ENCODE assay signal across 23 cellular contexts in the genomic region with DNA sequence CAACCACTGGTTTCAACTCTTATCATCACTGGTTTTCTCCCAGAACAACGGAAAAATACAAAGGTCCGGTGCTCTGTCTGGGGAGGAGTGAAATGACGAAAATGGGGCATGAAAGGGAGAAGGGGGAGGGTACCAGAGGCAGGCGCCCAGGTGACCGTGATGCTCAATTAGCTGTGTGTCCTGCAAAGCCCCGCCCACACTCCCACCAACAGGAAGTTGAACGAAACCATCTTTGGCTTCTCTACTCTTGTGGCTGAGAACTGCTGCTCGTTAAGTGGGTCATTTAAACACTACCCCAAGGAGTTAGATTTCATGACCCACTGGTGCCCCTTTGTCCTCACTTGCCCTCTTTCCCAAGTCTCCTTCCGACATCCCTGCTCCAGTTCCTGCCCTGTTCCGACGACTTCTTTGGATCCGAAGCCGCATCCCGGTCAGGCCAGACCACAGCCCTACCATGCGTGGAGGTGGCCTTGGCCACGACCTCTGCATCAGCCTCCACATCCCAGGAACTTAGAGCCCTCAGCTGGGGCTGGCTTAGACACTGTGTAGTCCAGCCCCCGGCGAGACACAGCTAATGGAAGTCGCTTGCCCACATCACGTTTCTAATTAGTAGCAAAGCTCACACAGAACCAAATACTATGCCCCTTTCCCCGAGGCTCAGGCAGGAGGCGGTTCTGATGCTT. TPM values are rescaled to one million over a fixed set of nuclear protein-coding genes. Genes with fewer than 3 reads are reported as not detected.
A peak's percentile ranks its signal among the peaks of the same experiment; 100 is the strongest.
DNase-seq lines count a peak whose midpoint lies in the region; ATAC-seq and TF ChIP-seq lines count a peak whose summit lies in the region.
"Had no signal": no experiment of that assay in that cellular context is flagged by ENCODE, and none has a peak within 500 bp of the region (broad histone marks: within the 10 kb centered on the region; RNA-seq: fewer than 3 reads in every experiment).

No MANE protein-coding gene starts in this region.

- H3K9me3 ChIP-seq in osteoblast (ENCODE audit: low read depth, low read length) = no peaks in the 10 kb centered on the region
- H3K9me3 ChIP-seq: ascending aorta, Caco-2, gastrocnemius medialis, tibial nerve had no signal

- no peak overlapping the region for H3K27ac Mint-ChIP-seq in activated CD8-positive, alpha-beta T cell treated with anti-CD3 and anti-CD28 coated beads for 36 hours
- no peak overlapping the region for H3K27ac Mint-ChIP-seq in activated CD8-positive, alpha-beta T cell treated with anti-CD3 and anti-CD28 coated beads, Interleukin-2, amount 10 ng/mL, durations not matched to agents 7 days and 5 days
- peak overlapping the region; percentile 95 for H3K27ac Mint-ChIP-seq in dendritic cell treated with granulocyte-macrophage colony-stimulating factor and Interleukin-4, amounts not matched to agents 40 ng/mL and 50 ng/mL, for 4 days
- H3K27ac Mint-ChIP-seq: IgD-negative memory B cell had no signal

- peaks cover 4% of the 10 kb centered on the region for H3K27me3 ChIP-seq in osteoblast (ENCODE audit: insufficient read depth, low read length)
- H3K27me3 ChIP-seq: ascending aorta, gastrocnemius medialis, tibial nerve had no signal

- no peak overlapping the region for H3K4me2 ChIP-seq in osteoblast (ENCODE audit: insufficient read depth, low read length)

- no peaks in the 10 kb centered on the region for H4K20me1 ChIP-seq in osteoblast (ENCODE audit: insufficient read depth, low read length)

- POLR2A ChIA-PET in activated CD8-positive, alpha-beta T cell treated with anti-CD3 and anti-CD28 coated beads for 36 hours (lab: Charles Lee) = no interaction called here
- POLR2A ChIA-PET in activated CD8-positive, alpha-beta T cell treated with anti-CD3 and anti-CD28 coated beads, Interleukin-2, amount 10 ng/mL, durations not matched to agents 7 days and 5 days (lab: Charles Lee) = no interaction called here

- ATAC-seq in activated CD8-positive, alpha-beta T cell treated with anti-CD3 and anti-CD28 coated beads for 36 hours = no peak
- no peak for ATAC-seq in activated CD8-positive, alpha-beta T cell treated with anti-CD3 and anti-CD28 coated beads, Interleukin-2, amount 10 ng/mL, durations not matched to agents 7 days and 5 days
- ATAC-seq in HG03469 (IDR thresholded peaks at IDR 0.05; ENCODE audit: unreplicated experiment) (no peak), HG02840 (IDR thresholded peaks at IDR 0.05; ENCODE audit: low FRiP score, unreplicated experiment) (no peak)
- ATAC-seq: gastrocnemius medialis, HCT116, sciatic nerve had no signal

- no peaks in the 10 kb centered on the region for H3K36me3 ChIP-seq in osteoblast (ENCODE audit: insufficient read depth, low read length)
- H3K36me3 ChIP-seq: ascending aorta, gastrocnemius medialis, tibial nerve had no signal

- peaks cover 3% of the 10 kb centered on the region for H3K4me1 ChIP-seq in osteoblast (ENCODE audit: insufficient read depth, low read length)

- DNase-seq in activated CD8-positive, alpha-beta T cell treated with anti-CD3 and anti-CD28 coated beads for 36 hours = peak; percentile 39
- no peak for DNase-seq in activated CD8-positive, alpha-beta T cell treated with anti-CD3 and anti-CD28 coated beads, Interleukin-2, amount 10 ng/mL, durations not matched to agents 7 days and 5 days
- DNase-seq in MV-4-11 (lab: John Stamatoyannopoulos, UW) = peak; percentile 66
- peak; percentile 47 for DNase-seq in osteoblast (ENCODE audit: insufficient read length, low spot score, missing footprints)
- DNase-seq in AG08396 (ENCODE audit: low spot score) = no peak
- DNase-seq: activated effector memory CD4-positive, alpha-beta T cell treated with Interleukin-2 at 50 U/mL for 16 hours; Caco-2; gastrocnemius medialis; mesendoderm; NCI-H1105; NCI-H2227 treated with DMSO at 0.1 percent for 48 hours; stimulated activated CD4-positive, alpha-beta T cell treated with anti-CD3 and anti-CD28 coated beads, Interleukin-2, amount 100 ng/mL, for 48 hours; stimulated activated CD8-positive, alpha-beta memory T cell treated with anti-CD3 and anti-CD28 coated beads, Interleukin-4, amount 100 ng/mL, for 48 hours had no signal

- H3K79me2 ChIP-seq in osteoblast (ENCODE audit: insufficient read depth, low read length) = no peaks in the 10 kb centered on the region

- no peaks in the 10 kb centered on the region for H3K36me3 Mint-ChIP-seq in activated CD8-positive, alpha-beta T cell treated with anti-CD3 and anti-CD28 coated beads for 36 hours (ENCODE audit: low read depth)
- H3K36me3 Mint-ChIP-seq in activated CD8-positive, alpha-beta T cell treated with anti-CD3 and anti-CD28 coated beads, Interleukin-2, amount 10 ng/mL, durations not matched to agents 7 days and 5 days (ENCODE audit: low read depth) = no peaks in the 10 kb centered on the region
- H3K36me3 Mint-ChIP-seq in dendritic cell treated with granulocyte-macrophage colony-stimulating factor and Interleukin-4, amounts not matched to agents 40 ng/mL and 50 ng/mL, for 4 days (ENCODE audit: low read depth) = no peaks in the 10 kb centered on the region

- H3K27ac ChIP-seq in osteoblast (ENCODE audit: low read depth, low read length) = no peak overlapping the region
- H3K27ac ChIP-seq: ascending aorta, gastrocnemius medialis had no signal

- intact Hi-C loops in activated CD8-positive, alpha-beta T cell treated with anti-CD3 and anti-CD28 coated beads for 36 hours (cut with micrococcal nuclease) = no loop called here
- intact Hi-C loops in dendritic cell treated with granulocyte-macrophage colony-stimulating factor and Interleukin-4, amounts not matched to agents 40 ng/mL and 50 ng/mL, for 4 days (cut with micrococcal nuclease) = no loop called here

- H3K4me3 ChIP-seq in osteoblast (ENCODE audit: insufficient read depth, low read length) = no peak overlapping the region
- H3K4me3 ChIP-seq: ascending aorta, gastrocnemius medialis, tibial nerve had no signal

- H3K9me3 Mint-ChIP-seq in activated CD8-positive, alpha-beta T cell treated with anti-CD3 and anti-CD28 coated beads for 36 hours = no peaks in the 10 kb centered on the region
- no peaks in the 10 kb centered on the region for H3K9me3 Mint-ChIP-seq in activated CD8-positive, alpha-beta T cell treated with anti-CD3 and anti-CD28 coated beads, Interleukin-2, amount 10 ng/mL, durations not matched to agents 7 days and 5 days (ENCODE audit: insufficient read depth)
- no peaks in the 10 kb centered on the region for H3K9me3 Mint-ChIP-seq in dendritic cell treated with granulocyte-macrophage colony-stimulating factor and Interleukin-4, amounts not matched to agents 40 ng/mL and 50 ng/mL, for 4 days

- TF ChIP-seq CTCF in activated CD8-positive, alpha-beta T cell treated with anti-CD3 and anti-CD28 coated beads for 36 hours (IDR thresholded peaks at IDR 0.05) = no peak
- TF ChIP-seq CTCF in osteoblast (IDR thresholded peaks at IDR 0.05; ENCODE audit: extremely low read depth, low read depth, low read length) = no peak

- no peak overlapping the region for H2AFZ ChIP-seq in osteoblast (ENCODE audit: low read length)

- peaks cover 11% of the 10 kb centered on the region for H3K4me1 Mint-ChIP-seq in activated CD8-positive, alpha-beta T cell treated with anti-CD3 and anti-CD28 coated beads for 36 hours (ENCODE audit: low read depth)
- H3K4me1 Mint-ChIP-seq in activated CD8-positive, alpha-beta T cell treated with anti-CD3 and anti-CD28 coated beads, Interleukin-2, amount 10 ng/mL, durations not matched to agents 7 days and 5 days (ENCODE audit: low read depth) = peaks cover 16% of the 10 kb centered on the region
- H3K4me1 Mint-ChIP-seq in dendritic cell treated with granulocyte-macrophage colony-stimulating factor and Interleukin-4, amounts not matched to agents 40 ng/mL and 50 ng/mL, for 4 days (ENCODE audit: low read depth) = peaks cover 72% of the 10 kb centered on the region

- H3K4me3 Mint-ChIP-seq in activated CD8-positive, alpha-beta T cell treated with anti-CD3 and anti-CD28 coated beads for 36 hours = no peak overlapping the region
- H3K4me3 Mint-ChIP-seq in activated CD8-positive, alpha-beta T cell treated with anti-CD3 and anti-CD28 coated beads, Interleukin-2, amount 10 ng/mL, durations not matched to agents 7 days and 5 days = no peak overlapping the region
- no peak overlapping the region for H3K4me3 Mint-ChIP-seq in dendritic cell treated with granulocyte-macrophage colony-stimulating factor and Interleukin-4, amounts not matched to agents 40 ng/mL and 50 ng/mL, for 4 days
- H3K4me3 Mint-ChIP-seq: IgD-negative memory B cell had no signal

- no peaks in the 10 kb centered on the region for H3K27me3 Mint-ChIP-seq in activated CD8-positive, alpha-beta T cell treated with anti-CD3 and anti-CD28 coated beads for 36 hours
- H3K27me3 Mint-ChIP-seq in activated CD8-positive, alpha-beta T cell treated with anti-CD3 and anti-CD28 coated beads, Interleukin-2, amount 10 ng/mL, durations not matched to agents 7 days and 5 days (ENCODE audit: low read depth) = no peaks in the 10 kb centered on the region
- H3K27me3 Mint-ChIP-seq in dendritic cell treated with granulocyte-macrophage colony-stimulating factor and Interleukin-4, amounts not matched to agents 40 ng/mL and 50 ng/mL, for 4 days = no peaks in the 10 kb centered on the region
- H3K27me3 Mint-ChIP-seq: IgD-negative memory B cell had no signal

- CTCF ChIA-PET in activated CD8-positive, alpha-beta T cell treated with anti-CD3 and anti-CD28 coated beads for 36 hours (lab: Charles Lee) = interaction anchor here (1.4 kb wide), 1 partner anchor 174 kb away, joined by 4 read pairs; no protein-coding TSS in a partner anchor
- CTCF ChIA-PET in activated CD8-positive, alpha-beta T cell treated with anti-CD3 and anti-CD28 coated beads, Interleukin-2, amount 10 ng/mL, durations not matched to agents 7 days and 5 days (lab: Charles Lee) = no interaction called here

RNA-seq across cellular contexts. Expression of gene LRTM2, which starts 11.4 kb away (rescaled TPM):
- total RNA-seq in activated CD8-positive, alpha-beta T cell treated with anti-CD3 and anti-CD28 coated beads for 36 hours = not detected
- total RNA-seq in activated CD8-positive, alpha-beta T cell treated with anti-CD3 and anti-CD28 coated beads, Interleukin-2, amount 10 ng/mL, durations not matched to agents 7 days and 5 days = not detected
- not detected in 2 replicates for total RNA-seq in osteoblast
- total RNA-seq: activated CD8-positive, alpha-beta memory T cell treated with anti-CD3 and anti-CD28 coated beads for 36 hours; ascending aorta; Caco-2; gastrocnemius medialis; sciatic nerve; SK-MEL-5; tibial nerve had no signal

Comparison
In these comparisons a context has a peak if more than half of its experiments do, and no peak if none do; other contexts are left out.
1. DNase-seq: peak in activated CD8-positive, alpha-beta T cell treated with anti-CD3 and anti-CD28 coated beads for 36 hours (single experiment), MV-4-11 (single experiment) and osteoblast (single experiment); none in activated CD8-positive, alpha-beta T cell treated with anti-CD3 and anti-CD28 coated beads, Interleukin-2, amount 10 ng/mL, durations not matched to agents 7 days and 5 days (single experiment) and AG08396 (single experiment).